In the genomic region with DNA sequence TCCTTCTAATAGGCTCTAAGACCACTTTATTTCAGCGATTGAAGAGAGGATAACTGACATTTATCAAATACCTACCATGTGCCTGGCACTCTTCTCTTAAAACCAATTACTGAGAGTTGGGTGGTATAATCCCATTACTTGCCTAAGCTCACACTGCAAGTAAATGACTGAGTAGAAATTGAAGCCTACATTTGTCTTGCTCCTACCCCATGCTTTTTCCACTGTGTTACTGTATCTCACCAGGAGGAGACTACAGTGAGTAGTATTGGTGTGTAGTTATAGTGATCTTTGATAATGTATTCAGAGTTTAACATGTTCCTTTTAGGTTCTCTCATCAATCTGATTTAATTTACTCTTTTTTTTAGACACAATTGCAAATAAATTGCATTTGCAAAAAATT, we compare ENCODE assay signal across 18 cellular contexts. TPM values are rescaled to one million over a fixed set of nuclear protein-coding genes. Genes with fewer than 3 reads are reported as not detected.
DNase-seq lines count a peak whose midpoint lies in the region; ATAC-seq, FAIRE-seq and TF ChIP-seq lines count a peak whose summit lies in the region.
"Had no signal": no experiment of that assay in that cellular context is flagged by ENCODE, and none has a peak within 500 bp of the region (broad histone marks: within the 10 kb centered on the region; RNA-seq: fewer than 3 reads in every experiment).

No MANE protein-coding gene starts in this region.

- no peaks in the 10 kb centered on the region for H3K9me3 Mint-ChIP-seq in activated naive CD8-positive, alpha-beta T cell treated with anti-CD3 and anti-CD28 coated beads, Interleukin-2, amount 50 U/mL, for 24 hours
- H3K9me3 Mint-ChIP-seq: CD4-positive, alpha-beta memory T cell; HFFc6; IgD-negative memory B cell had no signal

- H3K36me3 Mint-ChIP-seq in activated naive CD8-positive, alpha-beta T cell treated with anti-CD3 and anti-CD28 coated beads, Interleukin-2, amount 50 U/mL, for 24 hours (ENCODE audit: low read depth) = peaks cover 47% of the 10 kb centered on the region
- H3K36me3 Mint-ChIP-seq: IgD-negative memory B cell had no signal

- no peak for TF ChIP-seq CTCF in HepG2 (CRISPR knock-in tag; IDR thresholded peaks at IDR 0.05)
- TF ChIP-seq CTCF in right lobe of liver (IDR thresholded peaks at IDR 0.05) = no peak
- no peak for TF ChIP-seq CTCF in GM12878 (IDR thresholded peaks at IDR 0.05 in 2 of 3, conservative IDR thresholded peaks at IDR 0.05 in 1 of 3; ENCODE audit: control insufficient read depth in 2 of 3, extremely low read depth in 1 of 3, insufficient read depth in 1 of 3, low read depth in 3 of 3, low read length in 3 of 3)

- FAIRE-seq in HepG2 (lab: Jason Lieb, UNC) = no peak
- no peak for FAIRE-seq in GM12878 (lab: Jason Lieb, UNC)
- FAIRE-seq: GM19239, H1 had no signal

- no peak overlapping the region for H3K4me3 Mint-ChIP-seq in activated naive CD8-positive, alpha-beta T cell treated with anti-CD3 and anti-CD28 coated beads, Interleukin-2, amount 50 U/mL, for 24 hours
- H3K4me3 Mint-ChIP-seq: B cell; CD4-positive, alpha-beta memory T cell; HFFc6; IgD-negative memory B cell had no signal

- TF ChIP-seq EP300 in HepG2 (IDR thresholded peaks at IDR 0.05; ENCODE audit: low read depth in 2 of 2, low read length in 2 of 2) (no peak), HepG2 (CRISPR knock-in tag; IDR thresholded peaks at IDR 0.05; ENCODE audit: borderline replicate concordance) (no peak), GM12878 (IDR thresholded peaks at IDR 0.05; ENCODE audit: borderline replicate concordance in 1 of 2, control insufficient read depth in 1 of 2, low read depth in 2 of 2, low read length in 2 of 2) (no peak)

- H3K4me1 ChIP-seq in HepG2 (ENCODE audit: insufficient read depth, low read length) (no peaks in the 10 kb centered on the region), right lobe of liver (no peaks in the 10 kb centered on the region), GM12878 (ENCODE audit: control insufficient read depth, insufficient read depth, low read length) (no peaks in the 10 kb centered on the region)
- H3K4me1 ChIP-seq: HAP-1 had no signal

- RAD21 ChIA-PET in GM12878 (lab: Charles Lee; ENCODE audit: unreplicated experiment) = interaction anchor here (1.1 kb wide), 1 partner anchor 153 kb away, joined by 4 read pairs; no protein-coding TSS in a partner anchor

- no peak overlapping the region for H2AFZ ChIP-seq in HepG2 (ENCODE audit: low read length)
- no peak overlapping the region for H2AFZ ChIP-seq in GM12878 (ENCODE audit: control insufficient read depth, low read depth, low read length)

- SMC1A ChIA-PET in GM12878 (lab: Charles Lee; ENCODE audit: uncharacterized antibody, unreplicated experiment) = interaction anchor here (1.9 to 5.6 kb wide), 2 partner anchors 10 to 26 kb away, joined by 8 to 29 read pairs; no protein-coding TSS in a partner anchor

- H3K27me3 Mint-ChIP-seq in activated naive CD8-positive, alpha-beta T cell treated with anti-CD3 and anti-CD28 coated beads, Interleukin-2, amount 50 U/mL, for 24 hours = no peaks in the 10 kb centered on the region
- H3K27me3 Mint-ChIP-seq: B cell; CD4-positive, alpha-beta memory T cell; IgD-negative memory B cell had no signal

- H3K9ac ChIP-seq in HepG2 (ENCODE audit: insufficient read depth, low read depth, low read length) (no peak overlapping the region), GM12878 (ENCODE audit: control insufficient read depth, insufficient read depth, low read length) (no peak overlapping the region)

- CTCF ChIA-PET in HepG2 (lab: Yijun Ruan, JAX; ENCODE audit: low intra/inter-chr PET ratio, low total read pairs) (no interaction called here), GM12878 (lab: Yijun Ruan, JAX) (interaction anchor here (1.3 to 1.4 kb wide), 2 partner anchors 10 to 16 kb away, joined by 3 to 4 read pairs; no protein-coding TSS in a partner anchor)

- POLR2A ChIA-PET in HepG2 (lab: Yijun Ruan, JAX) = no interaction called here
- POLR2A ChIA-PET in GM12878 (lab: Charles Lee) = interaction anchor here (0.9 kb wide), 1 partner anchor 17 kb away, joined by 3 read pairs; no protein-coding TSS in a partner anchor

- H3K27ac ChIP-seq in HepG2 (ENCODE audit: extremely low read length, insufficient read depth, low read length) (no peak overlapping the region), right lobe of liver (no peak overlapping the region), GM12878 (ENCODE audit: control insufficient read depth, insufficient read depth) (no peak overlapping the region)
- H3K27ac ChIP-seq: C4-2B had no signal

- TSS peak; percentile 5 for BruUV-seq in HepG2 (replicated peaks; lab: Mats Ljungman, UMichigan)
- BruUV-seq in GM12878 (replicated peaks; lab: Mats Ljungman, UMichigan) = no TSS peak

- no peaks in the 10 kb centered on the region for H3K4me1 Mint-ChIP-seq in activated naive CD8-positive, alpha-beta T cell treated with anti-CD3 and anti-CD28 coated beads, Interleukin-2, amount 50 U/mL, for 24 hours
- H3K4me1 Mint-ChIP-seq: B cell, IgD-negative memory B cell had no signal

- TF ChIP-seq POLR2A in HepG2 (IDR thresholded peaks at IDR 0.05; ENCODE audit: insufficient read depth in 1 of 2, low read depth in 2 of 2, low read length in 2 of 2) = no peak
- TF ChIP-seq POLR2A in right lobe of liver (IDR thresholded peaks at IDR 0.05) = no peak
- no peak for TF ChIP-seq POLR2A in GM12878 (IDR thresholded peaks at IDR 0.05; ENCODE audit: low read depth, low read length)

- ATAC-seq in HepG2 (0 out of 3 replicates have a peak, but pooled peaks have one; percentile 35), right lobe of liver (no peak), GM12878 (peak; percentile 31; the same call in 1 of the 3 replicates), HG02884 (IDR thresholded peaks at IDR 0.05; ENCODE audit: unreplicated experiment) (no peak), HG02970 (IDR thresholded peaks at IDR 0.05; ENCODE audit: low FRiP score, unreplicated experiment) (no peak)
- ATAC-seq in activated naive CD8-positive, alpha-beta T cell treated with anti-CD3 and anti-CD28 coated beads, Interleukin-2, amount 50 U/mL, for 24 hours = no peak

- H3K9me3 ChIP-seq in HepG2 (ENCODE audit: low read length) (no peaks in the 10 kb centered on the region), right lobe of liver (no peaks in the 10 kb centered on the region), GM12878 (replicated peaks; ENCODE audit: control insufficient read depth, insufficient read depth, low read length) (no peaks in the 10 kb centered on the region)
- H3K9me3 ChIP-seq: HAP-1 had no signal

- DNase-seq in HepG2 (ENCODE audit: low spot score) (no peak), right lobe of liver (no peak), NCI-H82 treated with DMSO at 0.1 percent for 48 hours (lab: John Stamatoyannopoulos, UW; ENCODE audit: unreplicated experiment) (peak; percentile 96), GM12878 (ENCODE audit: low read depth, low spot score) (no peak), nucleus accumbens (lab: John Stamatoyannopoulos, UW) (no peak)
- DNase-seq in activated naive CD8-positive, alpha-beta T cell treated with anti-CD3 and anti-CD28 coated beads, Interleukin-2, amount 50 U/mL, for 24 hours = no peak
- DNase-seq: CD4-positive, alpha-beta memory T cell; DND-41; GDM1; HFFc6 had no signal

- no peaks in the 10 kb centered on the region for H3K79me2 ChIP-seq in HepG2 (ENCODE audit: insufficient read depth, low read length)
- H3K79me2 ChIP-seq in GM12878 (ENCODE audit: control insufficient read depth, insufficient read depth, low read length) = no peaks in the 10 kb centered on the region; the same call in none of the 2 replicates

- H3K4me2 ChIP-seq in HepG2 (ENCODE audit: low read depth, low read length) (no peak overlapping the region), GM12878 (ENCODE audit: control insufficient read depth, insufficient read depth) (no peak overlapping the region)

- H3K4me3 ChIP-seq in HepG2 (replicated peaks in 1 of 3; ENCODE audit: insufficient read depth in 1 of 3, low read depth in 2 of 3, low read length in 3 of 3) (no peak overlapping the region), right lobe of liver (no peak overlapping the region), GM12878 (no peak overlapping the region)
- H3K4me3 ChIP-seq: HAP-1 had no signal

- WGBS in HepG2 (ENCODE audit: low lambda C conversion rate) = 95% methylated on average over 1 of the region's 1 CpG
- WGBS in right lobe of liver (ENCODE audit: insufficient coverage, low coverage, low lambda C conversion rate, missing lambda C conversion rate) = 86% methylated on average over 1 of the region's 1 CpG
- WGBS in GM12878 (ENCODE audit: insufficient coverage, insufficient replicate concordance, low lambda C conversion rate, missing lambda C conversion rate) = 95% methylated on average over 1 of the region's 1 CpG

- H3K27me3 ChIP-seq in HepG2 (ENCODE audit: control insufficient read depth in 1 of 2, insufficient read depth in 2 of 2, low read length in 2 of 2) (no peaks in the 10 kb centered on the region), right lobe of liver (no peaks in the 10 kb centered on the region), GM12878 (replicated peaks in 1 of 2; ENCODE audit: control insufficient read depth in 2 of 2, insufficient read depth in 2 of 2, low read length in 1 of 2) (no peaks in the 10 kb centered on the region)

- in situ Hi-C loops in HepG2 (cut with HindIII; ENCODE audit: extremely low pct_ligation_motif_present, low pct_unique_long_range_greater_than_20kb) = no loop called here
- in situ Hi-C loops in GM12878 (cut with MboI) = no loop called here

- no peak for TF ChIP-seq RAD21 in HepG2 (CRISPR knock-in tag; IDR thresholded peaks at IDR 0.05)
- TF ChIP-seq RAD21 in GM12878 (IDR thresholded peaks at IDR 0.05; ENCODE audit: insufficient read depth, low read depth, low read length) = no peak

- intact Hi-C loops in HepG2 (cut with micrococcal nuclease; ENCODE audit: unreplicated experiment) = no loop called here
- intact Hi-C loops in right lobe of liver (cut with DNase I) = no loop called here
- intact Hi-C loops in GM12878 (cut with micrococcal nuclease; ENCODE audit: unreplicated experiment) = no loop called here

- no peaks in the 10 kb centered on the region for H4K20me1 ChIP-seq in HepG2 (ENCODE audit: insufficient read depth, low read length)
- no peaks in the 10 kb centered on the region for H4K20me1 ChIP-seq in GM12878 (ENCODE audit: control insufficient read depth, insufficient read depth)

- H3K36me3 ChIP-seq in HepG2 (replicated peaks in 1 of 2; ENCODE audit: control insufficient read depth in 1 of 2, insufficient read depth in 2 of 2, low read length in 2 of 2) (peaks cover 4 to 57% of the 10 kb centered on the region in 2 experiments), right lobe of liver (peaks cover 0 to 48% (median 8%) of the 10 kb centered on the region in 4 donors), GM12878 (ENCODE audit: control insufficient read depth in 2 of 2, insufficient read depth in 2 of 2, low read length in 1 of 2) (peaks cover 1 to 42% of the 10 kb centered on the region in 2 experiments)

- no peak overlapping the region for H3K27ac Mint-ChIP-seq in activated naive CD8-positive, alpha-beta T cell treated with anti-CD3 and anti-CD28 coated beads, Interleukin-2, amount 50 U/mL, for 24 hours
- H3K27ac Mint-ChIP-seq: B cell, HFFc6 had no signal

RNA-seq across cellular contexts. Expression of a gene that starts 20.7 kb away (rescaled TPM):
- 124 and 181 TPM in 2 replicates for total RNA-seq in HepG2 (2016; rRNA removed; fragmentation: Illumina TruSeq; extraction: Trizol)
- 107 and 124 TPM in 2 replicates for total RNA-seq in HepG2 (2016; cell fraction: cytosol; rRNA removed; fragmentation: Illumina TruSeq; extraction: Trizol; ENCODE audit: low read depth)
- 129 and 176 TPM in 2 replicates for total RNA-seq in HepG2 (2016; cell fraction: insoluble cytoplasmic fraction; rRNA removed; fragmentation: Illumina TruSeq; extraction: Trizol)
- total RNA-seq in HepG2 (2016; cell fraction: membrane; rRNA removed; fragmentation: Illumina TruSeq; extraction: Trizol) = 181 and 205 TPM in 2 replicates
- total RNA-seq in HepG2 (2016; cell fraction: nucleus; rRNA removed; fragmentation: Illumina TruSeq; extraction: Trizol) = 96.9 and 98.8 TPM in 2 replicates
- 90.5 and 139 TPM in 2 replicates for polyA plus RNA-seq in HepG2 (2011; rRNA removed)
- polyA plus RNA-seq in HepG2 (2011; cell fraction: cytosol; rRNA removed) = 126 and 136 TPM in 2 replicates
- 75.2 and 76.2 TPM in 2 replicates for polyA plus RNA-seq in HepG2 (2011; cell fraction: nucleus; rRNA removed)
- polyA plus RNA-seq in HepG2 (2012) = 133 and 143 TPM in 2 replicates
- 83.6 and 86.7 TPM in 2 replicates for polyA plus RNA-seq in HepG2 (2016; cell fraction: cytosol; fragmentation: Illumina TruSeq; extraction: Trizol; ENCODE audit: low read depth)
- 148 and 159 TPM in 2 replicates for polyA plus RNA-seq in HepG2 (2016; cell fraction: insoluble cytoplasmic fraction; fragmentation: Illumina TruSeq; extraction: Trizol; ENCODE audit: low read depth)
- 122 and 150 TPM in 2 replicates for polyA plus RNA-seq in HepG2 (2016; cell fraction: membrane; fragmentation: Illumina TruSeq; extraction: Trizol; ENCODE audit: low read depth)
- polyA plus RNA-seq in HepG2 (2016; cell fraction: nucleus; fragmentation: Illumina TruSeq; extraction: Trizol; ENCODE audit: insufficient read depth, low read depth) = 123 and 128 TPM in 2 replicates
- 53.6 and 75.5 TPM in 2 replicates for polyA minus RNA-seq in HepG2 (2011; rRNA and poly(A)+ RNA removed; ENCODE audit: low replicate concordance)
- 112 and 145 TPM in 2 replicates for polyA minus RNA-seq in HepG2 (2011; cell fraction: cytosol; rRNA and poly(A)+ RNA removed)
- 134 and 155 TPM in 2 replicates for polyA minus RNA-seq in HepG2 (2011; cell fraction: nucleus; rRNA and poly(A)+ RNA removed)
- total RNA-seq in right lobe of liver = 10 to 100 TPM; 29.8 to 89.9 (median 39.4) TPM
- total RNA-seq in GM12878 (2013; cell fraction: nucleolus; rRNA removed) = 239 and 247 TPM in 2 replicates
- total RNA-seq in GM12878 (2014; rRNA removed) = 143 and 185 TPM in 2 replicates
- total RNA-seq in GM12878 (2014; rRNA removed; fragmentation: Illumina TruSeq; extraction: Trizol) = 201 and 206 TPM in 2 replicates
- 112 and 121 TPM in 2 replicates for total RNA-seq in GM12878 (2021)
- 260 TPM for polyA plus RNA-seq in GM12878 (2011; ENCODE audit: low read depth)
- 181 and 301 TPM in 2 replicates for polyA plus RNA-seq in GM12878 (2011; rRNA removed)
- polyA plus RNA-seq in GM12878 (2011; cell fraction: cytosol; rRNA removed) = 120 and 133 TPM in 2 replicates
- 94.7 and 96.7 TPM in 2 replicates for polyA plus RNA-seq in GM12878 (2011; cell fraction: nucleus; rRNA removed)
- polyA plus RNA-seq in GM12878 (2012) = 134 and 147 TPM in 2 replicates
- polyA plus RNA-seq in GM12878 (2014; fragmentation: Illumina TruSeq; extraction: Trizol) = 211 and 313 TPM in 2 replicates
- 100 to 1,000 TPM; 126 to 130 TPM for polyA plus RNA-seq in GM12878 (2014; fragmentation: Nextera tagmentation; extraction: Ambion mirVana)
- 111 and 155 TPM in 2 replicates for polyA plus RNA-seq in GM12878 (2014; rRNA removed)
- polyA plus RNA-seq in GM12878 (2016; fragmentation: Nextera tagmentation; extraction: Ambion mirVana) = 10 to 100 TPM; 85.4 to 86.1 TPM
- polyA minus RNA-seq in GM12878 (2011; rRNA and poly(A)+ RNA removed) = 219 and 229 TPM in 2 replicates
- 47.3 and 73.6 TPM in 2 replicates for polyA minus RNA-seq in GM12878 (2011; cell fraction: cytosol; rRNA and poly(A)+ RNA removed)
- polyA minus RNA-seq in GM12878 (2011; cell fraction: nucleus; rRNA and poly(A)+ RNA removed) = 42.4 and 73.2 TPM in 2 replicates

RNA-seq across cellular contexts. Expression of a gene that starts 21.0 kb away (rescaled TPM):
- total RNA-seq in HepG2 (2016; rRNA removed; fragmentation: Illumina TruSeq; extraction: Trizol) = 95.0 and 108 TPM in 2 replicates
- total RNA-seq in HepG2 (2016; cell fraction: cytosol; rRNA removed; fragmentation: Illumina TruSeq; extraction: Trizol; ENCODE audit: low read depth) = 22.2 and 26.3 TPM in 2 replicates
- 93.6 and 108 TPM in 2 replicates for total RNA-seq in HepG2 (2016; cell fraction: insoluble cytoplasmic fraction; rRNA removed; fragmentation: Illumina TruSeq; extraction: Trizol)
- 57.6 and 60.7 TPM in 2 replicates for total RNA-seq in HepG2 (2016; cell fraction: membrane; rRNA removed; fragmentation: Illumina TruSeq; extraction: Trizol)
- 58.9 and 66.1 TPM in 2 replicates for total RNA-seq in HepG2 (2016; cell fraction: nucleus; rRNA removed; fragmentation: Illumina TruSeq; extraction: Trizol)
- 51.5 and 61.2 TPM in 2 replicates for polyA plus RNA-seq in HepG2 (2011; rRNA removed)
- 46.7 and 75.3 TPM in 2 replicates for polyA plus RNA-seq in HepG2 (2011; cell fraction: cytosol; rRNA removed)
- polyA plus RNA-seq in HepG2 (2011; cell fraction: nucleus; rRNA removed) = 65.0 and 72.2 TPM in 2 replicates
- polyA plus RNA-seq in HepG2 (2012) = 73.8 and 75.7 TPM in 2 replicates
- polyA plus RNA-seq in HepG2 (2016; cell fraction: cytosol; fragmentation: Illumina TruSeq; extraction: Trizol; ENCODE audit: low read depth) = 27.5 and 29.5 TPM in 2 replicates
- polyA plus RNA-seq in HepG2 (2016; cell fraction: insoluble cytoplasmic fraction; fragmentation: Illumina TruSeq; extraction: Trizol; ENCODE audit: low read depth) = 132 and 136 TPM in 2 replicates
- 45.6 and 47.4 TPM in 2 replicates for polyA plus RNA-seq in HepG2 (2016; cell fraction: membrane; fragmentation: Illumina TruSeq; extraction: Trizol; ENCODE audit: low read depth)
- 69.2 and 72.9 TPM in 2 replicates for polyA plus RNA-seq in HepG2 (2016; cell fraction: nucleus; fragmentation: Illumina TruSeq; extraction: Trizol; ENCODE audit: insufficient read depth, low read depth)
- polyA minus RNA-seq in HepG2 (2011; rRNA and poly(A)+ RNA removed; ENCODE audit: low replicate concordance) = 42.6 and 90.0 TPM in 2 replicates
- polyA minus RNA-seq in HepG2 (2011; cell fraction: cytosol; rRNA and poly(A)+ RNA removed) = 66.9 and 87.4 TPM in 2 replicates
- 99.8 and 106 TPM in 2 replicates for polyA minus RNA-seq in HepG2 (2011; cell fraction: nucleus; rRNA and poly(A)+ RNA removed)
- 100 to 1,000 TPM in 2 of 6 experiments, 10 to 100 TPM in 4; 65.6 to 367 (median 92.4) TPM for total RNA-seq in right lobe of liver
- total RNA-seq in GM12878 (2013; cell fraction: nucleolus; rRNA removed) = 90.4 and 104 TPM in 2 replicates
- 145 and 157 TPM in 2 replicates for total RNA-seq in GM12878 (2014; rRNA removed)
- total RNA-seq in GM12878 (2014; rRNA removed; fragmentation: Illumina TruSeq; extraction: Trizol) = 76.5 and 77.7 TPM in 2 replicates
- 93.6 and 97.6 TPM in 2 replicates for total RNA-seq in GM12878 (2021)
- 80.0 TPM for polyA plus RNA-seq in GM12878 (2011; ENCODE audit: low read depth)
- 67.2 and 112 TPM in 2 replicates for polyA plus RNA-seq in GM12878 (2011; rRNA removed)
- 50.0 and 89.7 TPM in 2 replicates for polyA plus RNA-seq in GM12878 (2011; cell fraction: cytosol; rRNA removed)
- 48.0 and 48.1 TPM in 2 replicates for polyA plus RNA-seq in GM12878 (2011; cell fraction: nucleus; rRNA removed)
- 125 and 132 TPM in 2 replicates for polyA plus RNA-seq in GM12878 (2012)
- polyA plus RNA-seq in GM12878 (2014; fragmentation: Illumina TruSeq; extraction: Trizol) = 72.5 and 82.5 TPM in 2 replicates
- 10 to 100 TPM; 31.1 to 46.7 TPM for polyA plus RNA-seq in GM12878 (2014; fragmentation: Nextera tagmentation; extraction: Ambion mirVana)
- polyA plus RNA-seq in GM12878 (2014; rRNA removed) = 192 and 218 TPM in 2 replicates
- polyA plus RNA-seq in GM12878 (2016; fragmentation: Nextera tagmentation; extraction: Ambion mirVana) = 100 to 1,000 TPM; 221 to 242 TPM
- polyA minus RNA-seq in GM12878 (2011; rRNA and poly(A)+ RNA removed) = 31.8 and 39.4 TPM in 2 replicates
- polyA minus RNA-seq in GM12878 (2011; cell fraction: cytosol; rRNA and poly(A)+ RNA removed) = 34.9 and 40.1 TPM in 2 replicates
- polyA minus RNA-seq in GM12878 (2011; cell fraction: nucleus; rRNA and poly(A)+ RNA removed) = 54.2 and 71.5 TPM in 2 replicates

RNA-seq across cellular contexts. Expression of a gene that starts 35.8 kb away (rescaled TPM):
- 106 and 122 TPM in 2 replicates for total RNA-seq in HepG2 (2016; rRNA removed; fragmentation: Illumina TruSeq; extraction: Trizol)
- total RNA-seq in HepG2 (2016; cell fraction: cytosol; rRNA removed; fragmentation: Illumina TruSeq; extraction: Trizol; ENCODE audit: low read depth) = 22.6 and 24.8 TPM in 2 replicates
- 109 and 124 TPM in 2 replicates for total RNA-seq in HepG2 (2016; cell fraction: insoluble cytoplasmic fraction; rRNA removed; fragmentation: Illumina TruSeq; extraction: Trizol)
- total RNA-seq in HepG2 (2016; cell fraction: membrane; rRNA removed; fragmentation: Illumina TruSeq; extraction: Trizol) = 57.8 and 63.8 TPM in 2 replicates
- 67.7 and 88.4 TPM in 2 replicates for total RNA-seq in HepG2 (2016; cell fraction: nucleus; rRNA removed; fragmentation: Illumina TruSeq; extraction: Trizol)
- 234 and 273 TPM in 2 replicates for polyA plus RNA-seq in HepG2 (2011; rRNA removed)
- polyA plus RNA-seq in HepG2 (2011; cell fraction: cytosol; rRNA removed) = 115 and 155 TPM in 2 replicates
- 44.2 and 52.8 TPM in 2 replicates for polyA plus RNA-seq in HepG2 (2011; cell fraction: nucleus; rRNA removed)
- 41.0 and 52.5 TPM in 2 replicates for polyA plus RNA-seq in HepG2 (2012)
- 10.6 and 12.5 TPM in 2 replicates for polyA plus RNA-seq in HepG2 (2016; cell fraction: cytosol; fragmentation: Illumina TruSeq; extraction: Trizol; ENCODE audit: low read depth)
- polyA plus RNA-seq in HepG2 (2016; cell fraction: insoluble cytoplasmic fraction; fragmentation: Illumina TruSeq; extraction: Trizol; ENCODE audit: low read depth) = 86.8 and 91.6 TPM in 2 replicates
- 39.2 and 39.5 TPM in 2 replicates for polyA plus RNA-seq in HepG2 (2016; cell fraction: membrane; fragmentation: Illumina TruSeq; extraction: Trizol; ENCODE audit: low read depth)
- polyA plus RNA-seq in HepG2 (2016; cell fraction: nucleus; fragmentation: Illumina TruSeq; extraction: Trizol; ENCODE audit: insufficient read depth, low read depth) = 107 and 110 TPM in 2 replicates
- polyA minus RNA-seq in HepG2 (2011; rRNA and poly(A)+ RNA removed; ENCODE audit: low replicate concordance) = 144 and 312 TPM in 2 replicates
- polyA minus RNA-seq in HepG2 (2011; cell fraction: cytosol; rRNA and poly(A)+ RNA removed) = 62.6 and 74.9 TPM in 2 replicates
- polyA minus RNA-seq in HepG2 (2011; cell fraction: nucleus; rRNA and poly(A)+ RNA removed) = 42.1 and 48.0 TPM in 2 replicates
- 10 to 100 TPM; 51.1 to 72.8 (median 63.4) TPM for total RNA-seq in right lobe of liver
- 80.1 and 88.1 TPM in 2 replicates for total RNA-seq in GM12878 (2013; cell fraction: nucleolus; rRNA removed)
- 234 and 236 TPM in 2 replicates for total RNA-seq in GM12878 (2014; rRNA removed)
- 87.7 and 89.4 TPM in 2 replicates for total RNA-seq in GM12878 (2014; rRNA removed; fragmentation: Illumina TruSeq; extraction: Trizol)
- total RNA-seq in GM12878 (2021) = 111 and 113 TPM in 2 replicates
- 62.6 TPM for polyA plus RNA-seq in GM12878 (2011; ENCODE audit: low read depth)
- 722 and 768 TPM in 2 replicates for polyA plus RNA-seq in GM12878 (2011; rRNA removed)
- polyA plus RNA-seq in GM12878 (2011; cell fraction: cytosol; rRNA removed) = 492 and 659 TPM in 2 replicates
- 155 and 277 TPM in 2 replicates for polyA plus RNA-seq in GM12878 (2011; cell fraction: nucleus; rRNA removed)
- polyA plus RNA-seq in GM12878 (2012) = 82.2 and 102 TPM in 2 replicates
- 221 and 236 TPM in 2 replicates for polyA plus RNA-seq in GM12878 (2014; fragmentation: Illumina TruSeq; extraction: Trizol)
- polyA plus RNA-seq in GM12878 (2014; fragmentation: Nextera tagmentation; extraction: Ambion mirVana) = 100 to 1,000 TPM; 323 to 593 TPM
- 149 and 160 TPM in 2 replicates for polyA plus RNA-seq in GM12878 (2014; rRNA removed)
- polyA plus RNA-seq in GM12878 (2016; fragmentation: Nextera tagmentation; extraction: Ambion mirVana) = 100 to 1,000 TPM; 285 to 289 TPM
- polyA minus RNA-seq in GM12878 (2011; rRNA and poly(A)+ RNA removed) = 644 and 784 TPM in 2 replicates
- polyA minus RNA-seq in GM12878 (2011; cell fraction: cytosol; rRNA and poly(A)+ RNA removed) = 90.9 and 99.9 TPM in 2 replicates
- polyA minus RNA-seq in GM12878 (2011; cell fraction: nucleus; rRNA and poly(A)+ RNA removed) = 73.4 and 77.1 TPM in 2 replicates

Comparison
In these comparisons a context has a peak if more than half of its experiments do, and no peak if none do; other contexts are left out.
1. ATAC-seq: peak in HepG2 (single experiment) and GM12878 (single experiment); none in right lobe of liver (0 of 4), HG02884 (single experiment), HG02970 (single experiment) and activated naive CD8-positive, alpha-beta T cell treated with anti-CD3 and anti-CD28 coated beads, Interleukin-2, amount 50 U/mL, for 24 hours (single experiment).